ENCODE assay signal across 12 cellular contexts in the genomic region with DNA sequence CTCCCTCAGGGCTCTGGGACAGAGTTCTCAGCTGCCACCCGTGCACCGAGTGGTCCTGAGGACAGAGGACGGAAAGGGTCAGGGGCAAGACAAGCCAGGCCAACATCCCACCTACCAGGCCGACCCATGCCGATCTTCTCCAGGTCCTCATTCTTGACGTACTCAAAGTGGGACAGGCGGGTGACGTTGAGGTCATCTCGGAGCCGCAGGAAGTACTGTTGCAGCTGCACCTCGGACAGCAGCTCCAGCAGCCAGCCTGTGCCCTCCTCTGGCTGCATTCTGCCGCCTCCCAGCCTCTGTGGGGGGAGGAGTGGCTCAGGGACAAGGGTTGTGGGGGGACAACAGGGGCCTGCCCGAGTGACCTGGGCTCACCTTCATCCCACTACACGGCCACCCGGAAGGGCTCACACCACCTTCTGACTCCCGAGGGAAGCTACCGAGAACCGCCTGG.
"Had no signal": no experiment of that assay in that cellular context is flagged by ENCODE, and none has a peak within 500 bp of the region (broad histone marks: within the 10 kb centered on the region; RNA-seq: fewer than 3 reads in every experiment).

No MANE protein-coding gene starts in this region.

- ATAC-seq: activated CD4-positive, CD25-positive, alpha-beta regulatory T cell treated with anti-CD3 and anti-CD28 coated beads, Interleukin-2, amount 50 U/mL, for 24 hours; left lung; stimulated activated memory B cell treated with anti-CD40 and anti-IgM and Interleukin-4, amounts not matched to agents 10 μg/mL and 1 μg/mL and 100 μg/mL, for 72 hours had no signal

- H2AFZ ChIP-seq: hepatocyte had no signal

- H3K27ac ChIP-seq: breast epithelium, hepatocyte, left lung, ovary, thyroid gland had no signal

- H3K27ac Mint-ChIP-seq: activated T-helper 1 cell treated with anti-CD3 and anti-CD28 coated beads, Interleukin-12 subunit alpha, Interleukin-12 subunit beta, Interleukin-2, Interleukin-4 antibody, amounts not matched to agents 30 ng/mL and 10 ng/mL and 1 ng/mL, durations not matched to agents 14 hours and 24 hours and 36 hours; memory B cell; stimulated activated memory B cell treated with anti-CD40 and anti-IgM and Interleukin-4, amounts not matched to agents 10 μg/mL and 1 μg/mL and 100 μg/mL, for 72 hours; T-helper 2 cell treated with Interferon-gamma antibody and Interleukin-4, amounts not matched to agents 5 μg/mL and 100 μg/mL, for 36 hours had no signal

- H3K9me3 ChIP-seq: breast epithelium, left lung, ovary, thyroid gland had no signal

- H3K36me3 ChIP-seq: breast epithelium, ovary, thyroid gland had no signal

- H3K4me3 Mint-ChIP-seq: activated T-helper 1 cell treated with anti-CD3 and anti-CD28 coated beads, Interleukin-12 subunit alpha, Interleukin-12 subunit beta, Interleukin-2, Interleukin-4 antibody, amounts not matched to agents 30 ng/mL and 10 ng/mL and 1 ng/mL, durations not matched to agents 14 hours and 24 hours and 36 hours; memory B cell; stimulated activated memory B cell treated with anti-CD40 and anti-IgM and Interleukin-4, amounts not matched to agents 10 μg/mL and 1 μg/mL and 100 μg/mL, for 72 hours; T-helper 2 cell treated with Interferon-gamma antibody and Interleukin-4, amounts not matched to agents 5 μg/mL and 100 μg/mL, for 36 hours had no signal

- H3K9me3 Mint-ChIP-seq: activated T-helper 1 cell treated with anti-CD3 and anti-CD28 coated beads, Interleukin-12 subunit alpha, Interleukin-12 subunit beta, Interleukin-2, Interleukin-4 antibody, amounts not matched to agents 30 ng/mL and 10 ng/mL and 1 ng/mL, durations not matched to agents 14 hours and 24 hours and 36 hours; memory B cell; stimulated activated memory B cell treated with anti-CD40 and anti-IgM and Interleukin-4, amounts not matched to agents 10 μg/mL and 1 μg/mL and 100 μg/mL, for 72 hours; T-helper 2 cell treated with Interferon-gamma antibody and Interleukin-4, amounts not matched to agents 5 μg/mL and 100 μg/mL, for 36 hours had no signal

- H3K27me3 ChIP-seq: breast epithelium, hepatocyte, left lung, ovary, thyroid gland had no signal

- H3K4me3 ChIP-seq: breast epithelium, hepatocyte, left lung, ovary, thyroid gland had no signal

- H3K27me3 Mint-ChIP-seq: memory B cell; stimulated activated memory B cell treated with anti-CD40 and anti-IgM and Interleukin-4, amounts not matched to agents 10 μg/mL and 1 μg/mL and 100 μg/mL, for 72 hours had no signal

- DNase-seq: activated CD4-positive, alpha-beta T cell treated with anti-CD3 and anti-CD28 coated beads, Interleukin-2, amount 50 U/mL, for 1 hour; aorta; left lung; ovary; thyroid gland had no signal

- H3K4me2 ChIP-seq: hepatocyte had no signal
